ENCODE assay signal across 14 cellular contexts in the genomic region with DNA sequence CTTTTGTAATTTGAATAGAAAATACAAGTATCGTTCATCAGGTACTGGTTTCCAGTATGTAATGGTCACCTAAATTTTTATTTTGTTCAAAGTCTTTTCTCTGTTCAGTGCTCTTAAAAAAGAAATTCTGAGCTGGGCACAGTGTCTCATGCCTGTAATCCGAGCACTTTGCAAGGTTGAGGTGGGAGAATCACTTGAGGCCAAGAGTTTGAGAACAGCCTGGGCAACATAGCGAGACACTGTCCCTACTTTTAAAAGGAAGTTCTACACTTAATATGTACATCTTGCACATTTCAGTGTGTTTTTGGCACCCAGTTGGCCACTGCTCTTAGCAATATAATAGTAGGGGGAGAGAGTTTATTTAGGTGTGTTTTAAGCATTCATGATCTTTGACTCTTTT. TPM values are rescaled to one million over a fixed set of nuclear protein-coding genes. Genes with fewer than 3 reads are reported as not detected.
A peak's percentile ranks its signal among the peaks of the same experiment; 100 is the strongest.
DNase-seq lines count a peak whose midpoint lies in the region; ATAC-seq and TF ChIP-seq lines count a peak whose summit lies in the region.
"Had no signal": no experiment of that assay in that cellular context is flagged by ENCODE, and none has a peak within 500 bp of the region (broad histone marks: within the 10 kb centered on the region; RNA-seq: fewer than 3 reads in every experiment).

No MANE protein-coding gene starts in this region.

- no peak overlapping the region for H3K56ac ChIP-seq in IMR-90 (ENCODE audit: extremely low read depth, insufficient read depth, low read length)

- DNase-seq in activated CD4-positive, alpha-beta T cell treated with anti-CD3 and anti-CD28 coated beads, Interleukin-2, amount 10 ng/mL, durations not matched to agents 7 days and 5 days: no peak
- DNase-seq in activated CD4-positive, alpha-beta T cell treated with anti-CD3 and anti-CD28 coated beads for 48 hours: no peak
- DNase-seq in IMR-90 (no peak), epithelial cell of proximal tubule (ENCODE audit: low read depth) (no peak), spleen (no peak), SHP77 (lab: John Stamatoyannopoulos, UW) (no peak), thyroid gland (no peak), retina (no peak)
- DNase-seq: cerebellar nuclear complex; glutamatergic neuron; stimulated activated CD4-positive, alpha-beta T cell treated with anti-CD3 and anti-CD28 coated beads, Interleukin-15, amount 100 ng/mL, for 24 hours had no signal

- H2BK5ac ChIP-seq in IMR-90 (ENCODE audit: low read depth, low read length, poor library complexity, severe bottlenecking): no peak overlapping the region

- peak overlapping the region; percentile 64; the same call in 1 of the 2 replicates for H3K18ac ChIP-seq in IMR-90 (ENCODE audit: low read depth, low read length)

- no peak overlapping the region for H3K9ac ChIP-seq in IMR-90 (ENCODE audit: low read depth, low read length)

- no peaks in the 10 kb centered on the region for H3K36me3 ChIP-seq in IMR-90 (ENCODE audit: control insufficient read depth, insufficient read depth, low read length)
- H3K36me3 ChIP-seq in spleen: no peaks in the 10 kb centered on the region
- H3K36me3 ChIP-seq in thyroid gland: no peaks in the 10 kb centered on the region
- H3K36me3 ChIP-seq: SJCRH30, thoracic aorta had no signal

- H2AK9ac ChIP-seq in IMR-90 (replicated peaks; ENCODE audit: low read depth, low read length, poor library complexity): no peak overlapping the region

- H4K5ac ChIP-seq in IMR-90 (ENCODE audit: low read depth, low read length): no peak overlapping the region

- CTCF ChIA-PET in activated CD4-positive, alpha-beta T cell treated with anti-CD3 and anti-CD28 coated beads, Interleukin-2, amount 10 ng/mL, durations not matched to agents 7 days and 5 days (lab: Charles Lee): no interaction called here
- CTCF ChIA-PET in IMR-90 (lab: Yijun Ruan, JAX): no interaction called here

- H2BK120ac ChIP-seq in IMR-90 (ENCODE audit: low read depth, low read length): no peak overlapping the region

- no peak overlapping the region for H2BK15ac ChIP-seq in IMR-90 (ENCODE audit: low read depth, low read length)

- in situ Hi-C loops in IMR-90 (cut with MboI; ENCODE audit: low sequenced_read_pairs): no loop called here

- H3K14ac ChIP-seq in IMR-90 (replicated peaks; ENCODE audit: low read depth, low read length): no peak overlapping the region

- no peak; the same call in 1 of the 2 replicates for ATAC-seq in IMR-90 (ENCODE audit: low read depth)

- H2BK20ac ChIP-seq in IMR-90 (ENCODE audit: low read depth, low read length): no peak overlapping the region

- H3K4me1 ChIP-seq in IMR-90 (ENCODE audit: control insufficient read depth, insufficient read depth, low read length): peaks cover 9% of the 10 kb centered on the region
- peaks cover 22 to 77% (median 29%) of the 10 kb centered on the region in 6 donors for H3K4me1 ChIP-seq in spleen
- peaks cover 0 to 7% of the 10 kb centered on the region in 2 donors for H3K4me1 ChIP-seq in thyroid gland

- H3K27me3 ChIP-seq in IMR-90 (ENCODE audit: control insufficient read depth, insufficient read depth, low read length): no peaks in the 10 kb centered on the region
- H3K27me3 ChIP-seq in spleen (replicated peaks in 1 of 7): no peaks in the 10 kb centered on the region
- H3K27me3 ChIP-seq in thyroid gland: no peaks in the 10 kb centered on the region
- H3K27me3 ChIP-seq: SJCRH30 had no signal

- H4K8ac ChIP-seq in IMR-90 (ENCODE audit: low read depth in 2 of 2, low read length in 2 of 2): no peak overlapping the region

- peak overlapping the region; percentile 87 for H3K27ac Mint-ChIP-seq in activated CD4-positive, alpha-beta T cell treated with anti-CD3 and anti-CD28 coated beads, Interleukin-2, amount 10 ng/mL, durations not matched to agents 7 days and 5 days

- H3K9me3 ChIP-seq in IMR-90 (ENCODE audit: control insufficient read depth, insufficient read depth, low read length) (no peaks in the 10 kb centered on the region), spleen (no peaks in the 10 kb centered on the region), thyroid gland (no peaks in the 10 kb centered on the region)
- H3K9me3 ChIP-seq: SJCRH30, thoracic aorta had no signal

- H3K27me3 Mint-ChIP-seq in activated CD4-positive, alpha-beta T cell treated with anti-CD3 and anti-CD28 coated beads, Interleukin-2, amount 10 ng/mL, durations not matched to agents 7 days and 5 days: no peaks in the 10 kb centered on the region
- H3K27me3 Mint-ChIP-seq: IgD-negative memory B cell had no signal

- no peak overlapping the region for H2AK5ac ChIP-seq in IMR-90 (ENCODE audit: low read depth, low read length)

- dilution Hi-C loops in IMR-90 (cut with HindIII; ENCODE audit: low sequenced_read_pairs, unreplicated experiment): no loop called here

- BruUV-seq in IMR-90 (replicated peaks; lab: Mats Ljungman, UMichigan): no TSS peak

- 40% methylated on average over 1 of the region's 3 CpGs; no CpG with 5 or more reads in 1 of the 2 experiments for WGBS in IMR-90 (ENCODE audit: extremely low coverage in 2 of 2, insufficient read length in 1 of 2), 2 experiments
- WGBS in spleen, 5 donors: 59 to 68% (median 62%) methylated on average over 3 of the region's 3 CpGs
- WGBS in thyroid gland, 2 donors: 82 to 88% methylated on average over 3 of the region's 3 CpGs

- H3K27ac ChIP-seq in IMR-90 (ENCODE audit: insufficient read depth, low read length) (peak overlapping the region; percentile 36; the same call in 1 of the 2 replicates), spleen (peak overlapping the region in 7 of 8 donors; percentile 29 to 74 (median 44)), thyroid gland (no peak overlapping the region)
- H3K27ac ChIP-seq: SJCRH30, thoracic aorta had no signal

- intact Hi-C loops in IMR-90 (cut with micrococcal nuclease): no loop called here
- intact Hi-C loops in spleen (cut with DNase I; ENCODE audit: low total_unique reads): no loop called here
- intact Hi-C loops in thyroid gland (cut with DNase I): no loop called here

- no peak for TF ChIP-seq POLR2A in IMR-90 (IDR thresholded peaks at IDR 0.05; ENCODE audit: low read depth, low read length)
- no peak for TF ChIP-seq POLR2A in spleen (IDR thresholded peaks at IDR 0.05)
- no peak for TF ChIP-seq POLR2A in thyroid gland (IDR thresholded peaks at IDR 0.05)

- no peak for TF ChIP-seq RAD21 in IMR-90 (IDR thresholded peaks at IDR 0.05; ENCODE audit: low read length)

- H3K9me1 ChIP-seq in IMR-90 (ENCODE audit: insufficient read depth, low read length): peaks cover 2% of the 10 kb centered on the region

- H3K9me3 Mint-ChIP-seq in activated CD4-positive, alpha-beta T cell treated with anti-CD3 and anti-CD28 coated beads, Interleukin-2, amount 10 ng/mL, durations not matched to agents 7 days and 5 days: peaks cover 22% of the 10 kb centered on the region

- peaks cover 17 to 41% of the 10 kb centered on the region in 2 experiments; a peak in 3 of 4 replicates for H3K79me1 ChIP-seq in IMR-90 (ENCODE audit: low read depth in 1 of 2, low read length in 2 of 2)

- no peak for TF ChIP-seq CTCF in IMR-90 (conservative IDR thresholded peaks at IDR 0.05; ENCODE audit: low read depth, low read length)
- no peak for TF ChIP-seq CTCF in epithelial cell of proximal tubule (conservative IDR thresholded peaks at IDR 0.05; ENCODE audit: low read depth, low read length)
- no peak for TF ChIP-seq CTCF in spleen (IDR thresholded peaks at IDR 0.05 in 8 of 11, conservative IDR thresholded peaks at IDR 0.05 in 3 of 11)
- TF ChIP-seq CTCF in thyroid gland (IDR thresholded peaks at IDR 0.05): no peak

- H3K4me3 Mint-ChIP-seq in activated CD4-positive, alpha-beta T cell treated with anti-CD3 and anti-CD28 coated beads, Interleukin-2, amount 10 ng/mL, durations not matched to agents 7 days and 5 days: peak overlapping the region; percentile 21

- no peak overlapping the region for H3K23ac ChIP-seq in IMR-90 (ENCODE audit: low read depth, low read length)

- peak overlapping the region; percentile 30 for H3K4me2 ChIP-seq in IMR-90 (ENCODE audit: low read depth, low read length)

- H3K36me3 Mint-ChIP-seq in activated CD4-positive, alpha-beta T cell treated with anti-CD3 and anti-CD28 coated beads, Interleukin-2, amount 10 ng/mL, durations not matched to agents 7 days and 5 days (ENCODE audit: low read depth): peaks cover 33% of the 10 kb centered on the region

- H3K4ac ChIP-seq in IMR-90 (ENCODE audit: low read depth, low read length): no peak overlapping the region

- H4K20me1 ChIP-seq in IMR-90 (ENCODE audit: insufficient read depth, low read length): peaks cover 47% of the 10 kb centered on the region

- no peak overlapping the region for H3K4me3 ChIP-seq in IMR-90 (ENCODE audit: insufficient read depth, low read depth, low read length)
- H3K4me3 ChIP-seq in epithelial cell of proximal tubule (ENCODE audit: low read depth, low read length): peak overlapping the region; percentile 8
- no peak overlapping the region for H3K4me3 ChIP-seq in spleen
- no peak overlapping the region for H3K4me3 ChIP-seq in thyroid gland (replicated peaks in 1 of 3)
- H3K4me3 ChIP-seq: SJCRH30, thoracic aorta had no signal

- H4K91ac ChIP-seq in IMR-90 (ENCODE audit: insufficient read depth, low read depth, low read length): no peak overlapping the region

- no peak overlapping the region for H2AFZ ChIP-seq in IMR-90 (replicated peaks; ENCODE audit: low read length, poor library complexity)

- H3K4me1 Mint-ChIP-seq in activated CD4-positive, alpha-beta T cell treated with anti-CD3 and anti-CD28 coated beads, Interleukin-2, amount 10 ng/mL, durations not matched to agents 7 days and 5 days: peaks cover 60% of the 10 kb centered on the region

- POLR2A ChIA-PET in activated CD4-positive, alpha-beta T cell treated with anti-CD3 and anti-CD28 coated beads, Interleukin-2, amount 10 ng/mL, durations not matched to agents 7 days and 5 days (lab: Charles Lee): no interaction called here
- POLR2A ChIA-PET in IMR-90 (lab: Charles Lee; ENCODE audit: unreplicated experiment): no interaction called here

TF ChIP-seq in IMR-90, 13 proteins besides CTCF, POLR2A, EP300 and RAD21 (continues in another document):
- TF ChIP-seq RFX5 (IDR thresholded peaks at IDR 0.05; ENCODE audit: low read depth, low read length): no peak
- no peak for TF ChIP-seq MAFK (IDR thresholded peaks at IDR 0.05; ENCODE audit: low read depth, low read length)
- no peak for TF ChIP-seq BHLHE40 (IDR thresholded peaks at IDR 0.05; ENCODE audit: low read depth, low read length)

RNA-seq across cellular contexts. Expression of a gene that starts 27.9 kb away (rescaled TPM):
- total RNA-seq in activated CD4-positive, alpha-beta T cell treated with anti-CD3 and anti-CD28 coated beads, Interleukin-2, amount 10 ng/mL, durations not matched to agents 7 days and 5 days: 10 to 100 TPM; 56.6 to 72.1 TPM
- total RNA-seq in IMR-90 (2012; rRNA removed): 43.7 and 45.3 TPM in 2 replicates
- 15.0 and 15.1 TPM in 2 replicates for polyA plus RNA-seq in IMR-90 (2012; rRNA removed)
- 4.5 and 7.1 TPM in 2 replicates for polyA plus RNA-seq in IMR-90 (2012; cell fraction: cytosol; rRNA removed)
- polyA plus RNA-seq in IMR-90 (2012; cell fraction: nucleus; rRNA removed; ENCODE audit: low replicate concordance): 23.2 and 40.0 TPM in 2 replicates
- 15.0 and 18.0 TPM in 2 replicates for total RNA-seq in epithelial cell of proximal tubule
- 100 to 1,000 TPM in 5 of 7 donors, 10 to 100 TPM in 2; 88.1 to 149 (median 104) TPM for total RNA-seq in spleen
- polyA plus RNA-seq in spleen: 1 to 10 TPM; 4.0 to 5.9 (median 5.5) TPM
- 10 to 100 TPM; 43.8 to 78.5 (median 69.7) TPM for total RNA-seq in thyroid gland

Comparison
In these comparisons a context has a peak if more than half of its experiments do, and no peak if none do; other contexts are left out.
1. H3K27ac ChIP-seq: peak in IMR-90 (single experiment) and spleen (7 of 8); none in thyroid gland (0 of 3).